In genomic region chr13:26698392-26699196, GRCh38 we compare ENCODE assay signal across 1 cellular context.
TF ChIP-seq lines count a peak whose summit lies in the region.

No MANE protein-coding gene starts in this region.

TF ChIP-seq in K562, 482 proteins besides CTCF, POLR2A, EP300 and RAD21 (continued from another document):
- no peak for TF ChIP-seq SMARCB1 (IDR thresholded peaks at IDR 0.05; ENCODE audit: insufficient read length, low read depth)
- TF ChIP-seq MTA3 (IDR thresholded peaks at IDR 0.05; ENCODE audit: borderline replicate concordance): no peak
- TF ChIP-seq SMARCE1 (IDR thresholded peaks at IDR 0.05): no peak
- no peak for TF ChIP-seq ZNF277 (CRISPR knock-in tag; IDR thresholded peaks at IDR 0.05; ENCODE audit: borderline replicate concordance)
- TF ChIP-seq ETV5 (CRISPR knock-in tag; IDR thresholded peaks at IDR 0.05; ENCODE audit: low read depth): no peak
- TF ChIP-seq ZNF143 (CRISPR knock-in tag; IDR thresholded peaks at IDR 0.05): no peak
- TF ChIP-seq ETV6 (IDR thresholded peaks at IDR 0.05; ENCODE audit: borderline replicate concordance in 1 of 2, low read depth in 2 of 2, low read length in 1 of 2): no peak
- TF ChIP-seq ETV6 (CRISPR knock-in tag; IDR thresholded peaks at IDR 0.05; ENCODE audit: borderline replicate concordance): no peak
- TF ChIP-seq NFXL1 (CRISPR knock-in tag; IDR thresholded peaks at IDR 0.05): no peak
- no peak for TF ChIP-seq ZBTB1 (CRISPR knock-in tag; IDR thresholded peaks at IDR 0.05; ENCODE audit: borderline replicate concordance, low read depth)
- TF ChIP-seq MAZ (CRISPR knock-in tag; conservative IDR thresholded peaks at IDR 0.05 in 1 of 2, IDR thresholded peaks at IDR 0.05 in 1 of 2): no peak
- no peak for TF ChIP-seq RNF219 (CRISPR knock-in tag; IDR thresholded peaks at IDR 0.05)
- no peak for TF ChIP-seq MGA (IDR thresholded peaks at IDR 0.05)
- no peak for TF ChIP-seq ZNF140 (CRISPR knock-in tag; IDR thresholded peaks at IDR 0.05)
- no peak for TF ChIP-seq NR2F6 (CRISPR knock-in tag; IDR thresholded peaks at IDR 0.05)
- TF ChIP-seq BRD4 (IDR thresholded peaks at IDR 0.05): no peak
- no peak for TF ChIP-seq SMAD3 (CRISPR knock-in tag; conservative IDR thresholded peaks at IDR 0.05)
- no peak for TF ChIP-seq LEF1 (IDR thresholded peaks at IDR 0.05)
- TF ChIP-seq SIN3B (IDR thresholded peaks at IDR 0.05; ENCODE audit: low read depth): no peak
- no peak for TF ChIP-seq NR2C1 (IDR thresholded peaks at IDR 0.05)
- no peak for TF ChIP-seq NR2C1 (tag; IDR thresholded peaks at IDR 0.05)
- TF ChIP-seq ZC3H8 (IDR thresholded peaks at IDR 0.05): no peak
- TF ChIP-seq SMC3 (conservative IDR thresholded peaks at IDR 0.05; ENCODE audit: insufficient read depth, low read depth, low read length): peak; percentile 69
- peak; percentile 49; the same call in 1 of the 2 replicates for TF ChIP-seq C11orf30 (IDR thresholded peaks at IDR 0.05; ENCODE audit: low read depth)
- TF ChIP-seq DEAF1 (CRISPR knock-in tag; IDR thresholded peaks at IDR 0.05): 0 out of 2 replicates have a peak, but pooled peaks have one; percentile 34
- TF ChIP-seq E2F8 (IDR thresholded peaks at IDR 0.05; ENCODE audit: low read depth, partially characterized antibody): no peak
- TF ChIP-seq ZNF316 (IDR thresholded peaks at IDR 0.05): peak; percentile 58
- no peak for TF ChIP-seq ZBTB9 (CRISPR knock-in tag; IDR thresholded peaks at IDR 0.05)
- TF ChIP-seq ZNF12 (CRISPR knock-in tag; IDR thresholded peaks at IDR 0.05): no peak
- no peak for TF ChIP-seq GTF2F1 (IDR thresholded peaks at IDR 0.05; ENCODE audit: low read depth, low read length)
- TF ChIP-seq STAG1 (CRISPR knock-in tag; IDR thresholded peaks at IDR 0.05; ENCODE audit: borderline replicate concordance): peak; percentile 75; the same call in 1 of the 2 replicates
